22 cellular contexts compared by ENCODE assay signal in the genomic region with DNA sequence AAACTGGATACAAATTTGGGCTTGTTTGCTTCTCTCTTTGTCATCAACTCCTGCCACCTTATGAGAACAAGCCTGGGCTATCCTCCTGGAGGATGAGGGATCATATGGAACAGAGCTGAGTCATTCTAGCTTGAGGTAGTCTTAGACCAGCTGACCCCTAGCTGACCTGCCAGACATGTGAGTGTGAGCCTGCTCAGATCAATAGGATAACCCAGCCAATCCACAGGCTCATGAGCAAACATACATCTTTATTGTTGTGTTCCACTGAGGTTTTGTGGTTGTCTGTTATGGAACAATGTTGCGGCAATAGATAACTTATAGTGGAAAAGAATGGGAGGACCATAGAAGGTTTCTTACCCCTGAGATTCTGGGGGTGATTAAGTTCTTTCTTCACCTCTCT. TPM values are rescaled to one million over a fixed set of nuclear protein-coding genes. Genes with fewer than 3 reads are reported as not detected.
DNase-seq lines count a peak whose midpoint lies in the region; ATAC-seq and TF ChIP-seq lines count a peak whose summit lies in the region.
"Had no signal": no experiment of that assay in that cellular context is flagged by ENCODE, and none has a peak within 500 bp of the region (broad histone marks: within the 10 kb centered on the region; RNA-seq: fewer than 3 reads in every experiment).

No MANE protein-coding gene starts in this region.

- H2AFZ ChIP-seq in HCT116 (ENCODE audit: low read depth, low read length, poor library complexity, severe bottlenecking) = no peak overlapping the region

- H3K9me2 ChIP-seq in HCT116 (ENCODE audit: insufficient read depth) = no peaks in the 10 kb centered on the region

- no CpG with 5 or more reads among the region's 1 CpG for WGBS in mesendoderm (ENCODE audit: extremely low coverage, insufficient coverage, low lambda C conversion rate)

- H3K36me3 Mint-ChIP-seq in activated CD4-positive, alpha-beta T cell treated with anti-CD3 and anti-CD28 coated beads, Interleukin-2, amount 10 ng/mL, durations not matched to agents 24 days and 14 days (ENCODE audit: low read depth) = no peaks in the 10 kb centered on the region
- H3K36me3 Mint-ChIP-seq: CD14-positive monocyte had no signal

- H2BK5ac ChIP-seq in mesendoderm (ENCODE audit: low read length) = no peak overlapping the region

- H3K9me3 Mint-ChIP-seq in activated CD4-positive, alpha-beta T cell treated with anti-CD3 and anti-CD28 coated beads, Interleukin-2, amount 10 ng/mL, durations not matched to agents 24 days and 14 days = no peaks in the 10 kb centered on the region
- H3K9me3 Mint-ChIP-seq: CD14-positive monocyte had no signal

- H3K4ac ChIP-seq in mesendoderm (ENCODE audit: low read depth, low read length) = no peak overlapping the region

- CTCF ChIA-PET in HCT116 (lab: Charles Lee) = no interaction called here

- H3K18ac ChIP-seq in mesendoderm (ENCODE audit: low read length) = no peak overlapping the region

- H4K5ac ChIP-seq in mesendoderm (ENCODE audit: low read length) = no peak overlapping the region

- H3K23ac ChIP-seq in mesendoderm (ENCODE audit: low read length) = no peak overlapping the region

- H3K79me1 ChIP-seq in mesendoderm (ENCODE audit: low read length) = no peaks in the 10 kb centered on the region

- TF ChIP-seq POLR2A in HCT116 (IDR thresholded peaks at IDR 0.05; ENCODE audit: borderline replicate concordance, extremely low read depth, insufficient read depth, insufficient read length) = no peak

- H2BK15ac ChIP-seq in mesendoderm (replicated peaks; ENCODE audit: low read depth) = no peak overlapping the region

- ATAC-seq in HCT116 = peak; percentile 53; the same call in 1 of the 2 replicates

- no peak overlapping the region for H3K27ac Mint-ChIP-seq in activated CD4-positive, alpha-beta T cell treated with anti-CD3 and anti-CD28 coated beads, Interleukin-2, amount 10 ng/mL, durations not matched to agents 24 days and 14 days

- intact Hi-C loops in HCT116 (cut with micrococcal nuclease) = loop anchor here (5.0 to 10.0 kb wide), 2 partner anchors 518 to 1649 kb away; no protein-coding TSS in a partner anchor
- intact Hi-C loops in activated CD4-positive, alpha-beta T cell treated with anti-CD3 and anti-CD28 coated beads, Interleukin-2, amount 10 ng/mL, durations not matched to agents 24 days and 14 days (cut with micrococcal nuclease) = loop anchor here (5.0 to 10.0 kb wide), 2 partner anchors 602 to 1649 kb away; no protein-coding TSS in a partner anchor

- DNase-seq in HCT116 (ENCODE audit: low read depth, low spot score) (no peak), RPMI7951 (ENCODE audit: low read depth) (peak; percentile 28), epithelial cell of esophagus (ENCODE audit: low read depth) (peak; percentile 13), mesendoderm (peak; percentile 56), mesenteric fat pad (ENCODE audit: low spot score) (no peak), iPS-NIHi7 (ENCODE audit: extremely low spot score) (no peak)
- no peak for DNase-seq in activated CD4-positive, alpha-beta T cell treated with anti-CD3 and anti-CD28 coated beads, Interleukin-2, amount 10 ng/mL, durations not matched to agents 24 days and 14 days
- no peak for DNase-seq in activated CD4-positive, alpha-beta T cell treated with anti-CD3 and anti-CD28 coated beads for 48 hours
- DNase-seq: ACHN, AML-193, Calu3, DND-41, GF-D8, GOT3, KG1, NCI-H1048, NCI-H146, NCI-H2081, NCI-H748 treated with DMSO at 0.1 percent for 48 hours, SHP77 had no signal

- no peak overlapping the region for H2AK5ac ChIP-seq in mesendoderm (ENCODE audit: low read length)

- H4K8ac ChIP-seq in mesendoderm (ENCODE audit: low read depth, low read length) = no peak overlapping the region

- no TSS peak for BruUV-seq in HCT116 (replicated peaks; lab: Mats Ljungman, UMichigan)

- peaks cover 9% of the 10 kb centered on the region for H3K27me3 Mint-ChIP-seq in activated CD4-positive, alpha-beta T cell treated with anti-CD3 and anti-CD28 coated beads, Interleukin-2, amount 10 ng/mL, durations not matched to agents 24 days and 14 days

- no peaks in the 10 kb centered on the region for H4K20me1 ChIP-seq in HCT116 (ENCODE audit: insufficient read depth)

- no peaks in the 10 kb centered on the region for H3K79me2 ChIP-seq in HCT116 (ENCODE audit: insufficient read depth, low read length)
- no peaks in the 10 kb centered on the region for H3K79me2 ChIP-seq in mesendoderm (ENCODE audit: control insufficient read depth, insufficient read depth, low read length)

- H3K4me3 ChIP-seq in HCT116 (replicated peaks in 1 of 2; ENCODE audit: low read depth in 1 of 2, low read length in 2 of 2) (no peak overlapping the region), epithelial cell of esophagus (ENCODE audit: low read length) (no peak overlapping the region), mesendoderm (ENCODE audit: low read length) (no peak overlapping the region)

- H3K9ac ChIP-seq in HCT116 (ENCODE audit: low read length) (no peak overlapping the region), mesendoderm (ENCODE audit: low read length) (no peak overlapping the region)

- TF ChIP-seq CTCF in HCT116 (IDR thresholded peaks at IDR 0.05 in 2 of 3, conservative IDR thresholded peaks at IDR 0.05 in 1 of 3; ENCODE audit: borderline replicate concordance in 1 of 3, insufficient read depth in 1 of 3, low read depth in 2 of 3, low read length in 2 of 3) (no peak), epithelial cell of esophagus (IDR thresholded peaks at IDR 0.05; ENCODE audit: insufficient read depth, low read depth, low read length, missing control alignments) (no peak)

- H3K4me1 ChIP-seq in HCT116 (ENCODE audit: control insufficient read depth in 1 of 2, insufficient read depth in 2 of 2, low read length in 2 of 2) = peaks cover 0 to 11% of the 10 kb centered on the region in 2 experiments; a peak in 1 of 4 replicates
- no peaks in the 10 kb centered on the region for H3K4me1 ChIP-seq in mesendoderm (ENCODE audit: control insufficient read depth, low read depth, low read length)

- H3K4me1 Mint-ChIP-seq in activated CD4-positive, alpha-beta T cell treated with anti-CD3 and anti-CD28 coated beads, Interleukin-2, amount 10 ng/mL, durations not matched to agents 24 days and 14 days = peaks cover 2% of the 10 kb centered on the region

- no peak overlapping the region for H2BK120ac ChIP-seq in mesendoderm (ENCODE audit: low read depth, low read length)

- no peaks in the 10 kb centered on the region for H3K27me3 ChIP-seq in HCT116 (ENCODE audit: insufficient read depth, low read length)
- no peaks in the 10 kb centered on the region for H3K27me3 ChIP-seq in mesendoderm (ENCODE audit: insufficient read depth, low read length, poor library complexity)

- TF ChIP-seq RAD21 in HCT116 (IDR thresholded peaks at IDR 0.05; ENCODE audit: low read depth) = no peak

- H3K56ac ChIP-seq in mesendoderm (ENCODE audit: low read length) = no peak overlapping the region

- RAD21 ChIA-PET in HCT116 (lab: Charles Lee; ENCODE audit: low non-redundant PET in 1 of 2, low total read pairs in 2 of 2, uncharacterized antibody in 2 of 2, unreplicated experiment in 2 of 2) = no interaction called here

- POLR2A ChIA-PET in HCT116 (lab: Charles Lee) = no interaction called here

- H3K36me3 ChIP-seq in HCT116 (ENCODE audit: control insufficient read depth in 1 of 2, insufficient read depth in 2 of 2, low read length in 2 of 2) = no peaks in the 10 kb centered on the region
- H3K36me3 ChIP-seq in mesendoderm (ENCODE audit: control insufficient read depth, insufficient read depth, low read length) = no peaks in the 10 kb centered on the region

- H3K4me2 ChIP-seq in HCT116 (ENCODE audit: low read length) (peak overlapping the region; percentile 11; the same call in 1 of the 2 replicates), mesendoderm (ENCODE audit: low read length) (no peak overlapping the region)

- no peaks in the 10 kb centered on the region for H3K9me3 ChIP-seq in HCT116 (ENCODE audit: control insufficient read depth in 1 of 2, insufficient read depth in 1 of 2, low read depth in 1 of 2, low read length in 2 of 2)

- H3K4me3 Mint-ChIP-seq in activated CD4-positive, alpha-beta T cell treated with anti-CD3 and anti-CD28 coated beads, Interleukin-2, amount 10 ng/mL, durations not matched to agents 24 days and 14 days = no peak overlapping the region
- H3K4me3 Mint-ChIP-seq: CD14-positive monocyte had no signal

- H3K27ac ChIP-seq in HCT116 (ENCODE audit: low read depth, low read length) (no peak overlapping the region), mesendoderm (ENCODE audit: low read depth, low read length) (no peak overlapping the region)

TF ChIP-seq in HCT116, 20 proteins besides CTCF, POLR2A, EP300 and RAD21 (continues in another document):
- TF ChIP-seq MAX (IDR thresholded peaks at IDR 0.05) = no peak
- TF ChIP-seq CBX3 (IDR thresholded peaks at IDR 0.05; ENCODE audit: low read depth) = no peak
- TF ChIP-seq, protein P1, sequence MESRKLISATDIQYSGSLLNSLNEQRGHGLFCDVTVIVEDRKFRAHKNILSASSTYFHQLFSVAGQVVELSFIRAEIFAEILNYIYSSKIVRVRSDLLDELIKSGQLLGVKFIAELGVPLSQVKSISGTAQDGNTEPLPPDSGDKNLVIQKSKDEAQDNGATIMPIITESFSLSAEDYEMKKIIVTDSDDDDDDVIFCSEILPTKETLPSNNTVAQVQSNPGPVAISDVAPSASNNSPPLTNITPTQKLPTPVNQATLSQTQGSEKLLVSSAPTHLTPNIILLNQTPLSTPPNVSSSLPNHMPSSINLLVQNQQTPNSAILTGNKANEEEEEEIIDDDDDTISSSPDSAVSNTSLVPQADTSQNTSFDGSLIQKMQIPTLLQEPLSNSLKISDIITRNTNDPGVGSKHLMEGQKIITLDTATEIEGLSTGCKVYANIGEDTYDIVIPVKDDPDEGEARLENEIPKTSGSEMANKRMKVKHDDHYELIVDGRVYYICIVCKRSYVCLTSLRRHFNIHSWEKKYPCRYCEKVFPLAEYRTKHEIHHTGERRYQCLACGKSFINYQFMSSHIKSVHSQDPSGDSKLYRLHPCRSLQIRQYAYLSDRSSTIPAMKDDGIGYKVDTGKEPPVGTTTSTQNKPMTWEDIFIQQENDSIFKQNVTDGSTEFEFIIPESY (IDR thresholded peaks at IDR 0.05; ENCODE audit: extremely low read depth, insufficient replicate concordance, low read length) = no peak
- TF ChIP-seq SP1 (IDR thresholded peaks at IDR 0.05; ENCODE audit: low read depth) = no peak
- TF ChIP-seq CEBPB (IDR thresholded peaks at IDR 0.05; ENCODE audit: low read depth) = no peak
- no peak for TF ChIP-seq SRF (IDR thresholded peaks at IDR 0.05; ENCODE audit: low read depth)
- TF ChIP-seq FOSL1 (IDR thresholded peaks at IDR 0.05; ENCODE audit: low read depth) = no peak

RNA-seq across cellular contexts. Expression of gene FAM180A, which starts 54.5 kb away (rescaled TPM):
- total RNA-seq in HCT116 (2021; ENCODE audit: unreplicated experiment) (0.59 TPM), mesenteric fat pad (4.8 TPM)
- 0.61 TPM in 1 of 2 replicates, not detected in the other for polyA plus RNA-seq in HCT116 (2012)
- 4.8 and 6.4 TPM in 2 replicates for total RNA-seq in RPMI7951 (2014; rRNA removed; shearing (Covaris generic))
- not detected for polyA plus RNA-seq in mesendoderm (2013, experiment 1 of 2)
- not detected for polyA plus RNA-seq in mesendoderm (2013, experiment 2 of 2)
- not detected in 2 replicates for total RNA-seq in activated CD4-positive, alpha-beta T cell treated with anti-CD3 and anti-CD28 coated beads, Interleukin-2, amount 10 ng/mL, durations not matched to agents 24 days and 14 days
- total RNA-seq: Calu3, NCI-H460 had no signal
- polyA plus RNA-seq: CD14-positive monocyte had no signal

Comparison
In these comparisons a context has a peak if more than half of its experiments do, and no peak if none do; other contexts are left out.
1. DNase-seq: peak in RPMI7951 (single experiment), epithelial cell of esophagus (single experiment) and mesendoderm (single experiment); none in HCT116 (single experiment), activated CD4-positive, alpha-beta T cell treated with anti-CD3 and anti-CD28 coated beads, Interleukin-2, amount 10 ng/mL, durations not matched to agents 24 days and 14 days (single experiment), mesenteric fat pad (single experiment), iPS-NIHi7 (single experiment) and activated CD4-positive, alpha-beta T cell treated with anti-CD3 and anti-CD28 coated beads for 48 hours (single experiment).